In the genomic region with DNA sequence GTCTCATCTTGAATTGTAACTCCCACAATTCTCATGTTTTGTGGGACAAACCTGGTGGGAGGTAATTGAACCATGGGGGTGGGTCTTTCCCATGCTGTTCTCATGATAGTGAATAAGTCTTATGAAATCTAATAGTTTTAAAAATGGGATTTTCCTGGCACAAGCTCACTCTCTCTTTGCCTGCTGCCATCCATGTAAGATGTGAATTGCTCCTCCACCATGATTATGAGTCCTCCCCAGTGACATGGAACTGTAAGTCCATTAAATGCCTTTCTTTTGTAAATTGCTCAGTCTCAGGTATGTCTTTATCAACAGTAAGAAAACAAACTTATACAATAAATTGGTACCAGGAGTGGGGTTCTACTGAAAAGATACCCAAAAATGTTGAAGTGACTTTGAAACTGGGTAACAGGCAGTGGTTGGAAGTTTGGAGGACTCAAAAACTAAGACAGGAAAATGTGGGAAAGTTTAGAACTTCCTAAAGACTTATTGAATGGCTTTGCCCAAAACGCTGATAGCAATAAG, we compare ENCODE assay signal across 11 cellular contexts.
"Had no signal": no experiment of that assay in that cellular context is flagged by ENCODE, and none has a peak within 500 bp of the region (broad histone marks: within the 10 kb centered on the region; RNA-seq: fewer than 3 reads in every experiment).

No MANE protein-coding gene starts in this region.

- H3K4me1 ChIP-seq: HAP-1 had no signal

- H3K4me3 ChIP-seq: GM23248, GM23338, HAP-1 had no signal

- FAIRE-seq: H1, H54 had no signal

- H3K27ac Mint-ChIP-seq: GM23338, HFFc6 had no signal

- H2AFZ ChIP-seq: GM23248, GM23338 had no signal

- ATAC-seq: GM23338, HCT116 had no signal

- DNase-seq: GM23248, GOT3, H7, H9, HCEC 1CT, HFFc6 had no signal

- H3K27ac ChIP-seq: GM23248 had no signal

- H3K9ac ChIP-seq: GM23248 had no signal

- H3K4me2 ChIP-seq: GM23338 had no signal

- H3K4me1 Mint-ChIP-seq: GM23338, H9 had no signal

- H3K36me3 ChIP-seq: HAP-1 had no signal

- H3K4me3 Mint-ChIP-seq: GM23338, H9, HFFc6 had no signal
